ENCODE assay signal across 11 cellular contexts in the genomic region with DNA sequence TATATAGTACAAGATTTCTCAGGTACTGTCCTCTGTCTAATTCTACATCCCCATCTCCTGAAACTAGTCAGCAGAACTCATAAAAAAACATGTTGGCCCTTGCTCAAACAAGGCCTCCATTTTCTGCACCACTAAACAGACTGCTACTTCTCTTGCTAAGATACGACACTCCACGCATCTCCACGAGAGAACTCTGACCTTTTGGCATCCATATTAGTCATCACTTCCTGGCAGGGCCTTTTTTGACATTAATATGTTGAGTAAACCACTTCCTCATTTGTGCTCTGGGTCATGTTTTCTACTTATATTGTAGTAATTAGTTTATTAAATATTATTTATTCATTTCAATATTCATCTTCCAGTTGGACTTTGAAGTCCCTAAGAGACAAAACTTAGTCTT.
DNase-seq lines count a peak whose midpoint lies in the region; ATAC-seq and TF ChIP-seq lines count a peak whose summit lies in the region.
"Had no signal": no experiment of that assay in that cellular context is flagged by ENCODE, and none has a peak within 500 bp of the region (broad histone marks: within the 10 kb centered on the region; RNA-seq: fewer than 3 reads in every experiment).

No MANE protein-coding gene starts in this region.

- POLR2A ChIA-PET in CD8-positive, alpha-beta T cell (lab: Charles Lee) = no interaction called here

- H3K36me3 Mint-ChIP-seq in T-helper 2 cell treated with Interferon-gamma antibody and Interleukin-4, amounts not matched to agents 5 μg/mL and 100 μg/mL, for 36 hours (ENCODE audit: low read depth) = no peaks in the 10 kb centered on the region
- H3K36me3 Mint-ChIP-seq in CD8-positive, alpha-beta T cell = no peaks in the 10 kb centered on the region

- no peaks in the 10 kb centered on the region for H3K9me3 ChIP-seq in tibial nerve
- H3K9me3 ChIP-seq in CD8-positive, alpha-beta T cell (ENCODE audit: low read length) = no peaks in the 10 kb centered on the region
- H3K9me3 ChIP-seq: psoas muscle had no signal

- no peaks in the 10 kb centered on the region for H3K27me3 Mint-ChIP-seq in T-helper 2 cell treated with Interferon-gamma antibody and Interleukin-4, amounts not matched to agents 5 μg/mL and 100 μg/mL, for 36 hours (ENCODE audit: low read depth)
- no peaks in the 10 kb centered on the region for H3K27me3 Mint-ChIP-seq in CD8-positive, alpha-beta T cell (ENCODE audit: low read depth)

- TF ChIP-seq EP300 in tibial nerve (IDR thresholded peaks at IDR 0.05) = no peak

- TF ChIP-seq CTCF in cardiac fibroblast (IDR thresholded peaks at IDR 0.05; ENCODE audit: low read depth, low read length) = no peak
- no peak for TF ChIP-seq CTCF in tibial nerve (IDR thresholded peaks at IDR 0.05)
- no peak for TF ChIP-seq CTCF in CD8-positive, alpha-beta T cell (IDR thresholded peaks at IDR 0.05)

- H3K27me3 ChIP-seq in tibial nerve = no peaks in the 10 kb centered on the region
- no peaks in the 10 kb centered on the region for H3K27me3 ChIP-seq in CD8-positive, alpha-beta T cell (ENCODE audit: insufficient read depth, low read length)

- 19 to 25% methylated on average over 3 of the region's 3 CpGs for WGBS in tibial nerve, 2 donors

- intact Hi-C loops in left colon (cut with DNase I, micrococcal nuclease) = no loop called here
- intact Hi-C loops in CD8-positive, alpha-beta T cell (cut with DNase I, micrococcal nuclease) = no loop called here

- no peaks in the 10 kb centered on the region for H3K4me1 ChIP-seq in tibial nerve
- H3K4me1 ChIP-seq in CD8-positive, alpha-beta T cell (ENCODE audit: insufficient read depth, low read length) = no peaks in the 10 kb centered on the region
- H3K4me1 ChIP-seq: psoas muscle had no signal

- TF ChIP-seq POLR2A in tibial nerve (IDR thresholded peaks at IDR 0.05) = no peak

- no peak overlapping the region for H3K4me3 Mint-ChIP-seq in T-helper 2 cell treated with Interferon-gamma antibody and Interleukin-4, amounts not matched to agents 5 μg/mL and 100 μg/mL, for 36 hours
- H3K4me3 Mint-ChIP-seq in CD8-positive, alpha-beta T cell = no peak overlapping the region

- CTCF ChIA-PET in CD8-positive, alpha-beta T cell (lab: Charles Lee) = no interaction called here

- H3K9me3 Mint-ChIP-seq in T-helper 2 cell treated with Interferon-gamma antibody and Interleukin-4, amounts not matched to agents 5 μg/mL and 100 μg/mL, for 36 hours = peaks cover 6% of the 10 kb centered on the region
- H3K9me3 Mint-ChIP-seq in CD8-positive, alpha-beta T cell = no peaks in the 10 kb centered on the region

- H3K4me3 ChIP-seq in cardiac fibroblast (replicated peaks in 1 of 2; ENCODE audit: low read depth in 2 of 2, low read length in 2 of 2) (no peak overlapping the region), tibial nerve (no peak overlapping the region)
- H3K4me3 ChIP-seq in CD8-positive, alpha-beta T cell (ENCODE audit: low read depth, low read length) = no peak overlapping the region
- H3K4me3 ChIP-seq: psoas muscle had no signal

- peak; percentile 54 for ATAC-seq in GM19468 (IDR thresholded peaks at IDR 0.05; ENCODE audit: extremely low read depth, unreplicated experiment)
- no peak for ATAC-seq in left colon
- ATAC-seq in CD8-positive, alpha-beta T cell = no peak
- ATAC-seq: HCT116, left ventricle myocardium superior, psoas muscle had no signal

- no peaks in the 10 kb centered on the region for H3K4me1 Mint-ChIP-seq in T-helper 2 cell treated with Interferon-gamma antibody and Interleukin-4, amounts not matched to agents 5 μg/mL and 100 μg/mL, for 36 hours (ENCODE audit: low read depth)
- H3K4me1 Mint-ChIP-seq in CD8-positive, alpha-beta T cell (ENCODE audit: low read depth) = no peaks in the 10 kb centered on the region

- no peaks in the 10 kb centered on the region for H3K36me3 ChIP-seq in tibial nerve
- no peaks in the 10 kb centered on the region for H3K36me3 ChIP-seq in CD8-positive, alpha-beta T cell (ENCODE audit: insufficient read depth, low read length)

- no peak overlapping the region for H3K27ac Mint-ChIP-seq in T-helper 2 cell treated with Interferon-gamma antibody and Interleukin-4, amounts not matched to agents 5 μg/mL and 100 μg/mL, for 36 hours
- H3K27ac Mint-ChIP-seq in CD8-positive, alpha-beta T cell = no peak overlapping the region

- DNase-seq in DMS53 treated with DMSO at 0.1 percent for 48 hours (lab: John Stamatoyannopoulos, UW; ENCODE audit: unreplicated experiment) (peak; percentile 44), HT1080 (ENCODE audit: low read depth) (peak; percentile 32), cardiac fibroblast (ENCODE audit: low read depth in 2 of 2) (peak; percentile 32 to 38), tibial nerve (ENCODE audit: low spot score in 2 of 2) (no peak), left colon (no peak)
- no peak for DNase-seq in T-helper 2 cell treated with Interferon-gamma antibody and Interleukin-4, amounts not matched to agents 5 μg/mL and 100 μg/mL, for 36 hours (ENCODE audit: low spot score)
- no peak for DNase-seq in CD8-positive, alpha-beta T cell
- DNase-seq: left ventricle myocardium superior, psoas muscle had no signal

- no peak overlapping the region for H3K27ac ChIP-seq in tibial nerve
- H3K27ac ChIP-seq in CD8-positive, alpha-beta T cell (ENCODE audit: low read depth, low read length) = no peak overlapping the region
- H3K27ac ChIP-seq: psoas muscle had no signal

Comparison
In these comparisons a context has a peak if more than half of its experiments do, and no peak if none do; other contexts are left out.
1. DNase-seq: peak in DMS53 treated with DMSO at 0.1 percent for 48 hours (single experiment), HT1080 (single experiment) and cardiac fibroblast (2 of 2); none in tibial nerve (0 of 2), left colon (0 of 2), T-helper 2 cell treated with Interferon-gamma antibody and Interleukin-4, amounts not matched to agents 5 μg/mL and 100 μg/mL, for 36 hours (single experiment) and CD8-positive, alpha-beta T cell (0 of 7).